17 cellular contexts compared by ENCODE assay signal in the genomic region with DNA sequence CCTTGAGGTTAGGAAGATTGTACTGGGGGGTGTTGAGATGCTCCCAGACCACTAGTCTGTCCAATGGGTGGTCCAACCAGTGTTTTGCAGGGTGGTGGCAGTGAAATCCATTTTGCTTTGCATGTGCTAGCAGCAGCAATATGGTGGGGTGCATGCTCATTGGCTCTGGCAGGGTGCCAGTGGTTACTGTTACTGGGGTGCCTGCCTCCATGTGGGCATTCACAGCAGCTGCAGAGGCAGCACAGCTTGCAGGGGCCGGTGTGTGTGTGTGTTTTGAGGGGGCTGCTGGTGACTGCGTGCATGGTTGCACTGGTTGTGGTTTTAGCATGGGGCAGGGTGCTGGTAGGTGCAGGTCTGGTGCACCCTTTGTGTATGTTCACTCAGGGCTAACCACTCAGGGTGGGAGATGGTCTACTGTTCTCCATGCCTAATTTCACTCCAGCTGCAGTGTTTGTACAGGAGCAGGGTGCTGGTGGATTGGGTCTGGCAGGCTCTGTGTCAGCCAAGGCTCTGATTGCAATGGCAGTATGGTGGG.
DNase-seq lines count a peak whose midpoint lies in the region; ATAC-seq and TF ChIP-seq lines count a peak whose summit lies in the region.
"Had no signal": no experiment of that assay in that cellular context is flagged by ENCODE, and none has a peak within 500 bp of the region (broad histone marks: within the 10 kb centered on the region; RNA-seq: fewer than 3 reads in every experiment).

No MANE protein-coding gene starts in this region.

- H3K4me1 ChIP-seq in BLaER1 (peaks cover 8% of the 10 kb centered on the region; the same call in 1 of the 2 replicates), upper lobe of left lung (no peaks in the 10 kb centered on the region)

- no peaks in the 10 kb centered on the region for H3K27me3 Mint-ChIP-seq in mesothelial cell of epicardium (ENCODE audit: low read depth)
- H3K27me3 Mint-ChIP-seq: CD4-positive, alpha-beta T cell had no signal

- peaks cover 43% of the 10 kb centered on the region for H3K9me3 Mint-ChIP-seq in mesothelial cell of epicardium

- H3K9ac ChIP-seq in BLaER1, result no peak overlapping the region

- TF ChIP-seq POLR2A in erythroblast (IDR thresholded peaks at IDR 0.05; ENCODE audit: low read length), result no peak
- TF ChIP-seq POLR2A in upper lobe of left lung (IDR thresholded peaks at IDR 0.05), result no peak

- DNase-seq in NAMALWA (ENCODE audit: low spot score) (peak; percentile 9), erythroblast (lab: John Stamatoyannopoulos, UW) (peak; percentile 2 to 5), upper lobe of left lung (peak in 1 of 2 donors; percentile 23), mesothelial cell of epicardium (ENCODE audit: low spot score in 2 of 2, unreplicated experiment in 2 of 2) (no peak), NCI-H226 (no peak)
- DNase-seq in activated CD8-positive, alpha-beta memory T cell treated with anti-CD3 and anti-CD28 coated beads, Interleukin-2, amount 50 U/mL, for 4 hours, result no peak
- DNase-seq: ACHN; C1 segment of cervical spinal cord; Calu3; CD4-positive, alpha-beta T cell; DMS153; DND-41; GDM1; GOT3; H9 had no signal

- no peak overlapping the region for H3K4me3 ChIP-seq in BLaER1
- H3K4me3 ChIP-seq in upper lobe of left lung, result no peak overlapping the region

- TF ChIP-seq EP300 in upper lobe of left lung (IDR thresholded peaks at IDR 0.05), result no peak

- H4K20me1 ChIP-seq in BLaER1, result no peaks in the 10 kb centered on the region

- H3K27me3 ChIP-seq in BLaER1 (no peaks in the 10 kb centered on the region), upper lobe of left lung (no peaks in the 10 kb centered on the region)

- WGBS in upper lobe of left lung, 2 donors, result 83 to 100% methylated on average over 1 to 2 of the region's 2 CpGs

- H3K4me2 ChIP-seq in BLaER1, result 0 out of 2 replicates have a peak overlapping the region, but pooled peaks have one; percentile 14

- H3K36me3 ChIP-seq in BLaER1, result no peaks in the 10 kb centered on the region
- H3K36me3 ChIP-seq in upper lobe of left lung, result no peaks in the 10 kb centered on the region

- H3K9me3 ChIP-seq in BLaER1, result peaks cover 18% of the 10 kb centered on the region
- peaks cover 0 to 17% (median 4%) of the 10 kb centered on the region in 4 donors for H3K9me3 ChIP-seq in upper lobe of left lung

- H3K27ac ChIP-seq in BLaER1, result no peak overlapping the region
- H3K27ac ChIP-seq in upper lobe of left lung, result no peak overlapping the region

- no peaks in the 10 kb centered on the region for H3K4me1 Mint-ChIP-seq in mesothelial cell of epicardium
- H3K4me1 Mint-ChIP-seq: H9 had no signal

- peaks cover 2% of the 10 kb centered on the region for H3K36me3 Mint-ChIP-seq in mesothelial cell of epicardium
- H3K36me3 Mint-ChIP-seq: IgD-negative memory B cell had no signal

- TF ChIP-seq CTCF in upper lobe of left lung (IDR thresholded peaks at IDR 0.05) (no peak), mesothelial cell of epicardium (IDR thresholded peaks at IDR 0.05; ENCODE audit: unreplicated experiment) (no peak)

- no peak overlapping the region for H3K27ac Mint-ChIP-seq in mesothelial cell of epicardium
- H3K27ac Mint-ChIP-seq: CD4-positive, alpha-beta T cell had no signal

- peak; percentile 28 to 57 for ATAC-seq in upper lobe of left lung (ENCODE audit: low FRiP score in 2 of 2)

- no peak overlapping the region for H3K4me3 Mint-ChIP-seq in mesothelial cell of epicardium
- H3K4me3 Mint-ChIP-seq: CD4-positive, alpha-beta T cell; H9; IgD-negative memory B cell had no signal

Comparison
In these comparisons a context has a peak if more than half of its experiments do, and no peak if none do; other contexts are left out.
1. DNase-seq: peak in NAMALWA (single experiment) and erythroblast (2 of 2); none in mesothelial cell of epicardium (0 of 2), activated CD8-positive, alpha-beta memory T cell treated with anti-CD3 and anti-CD28 coated beads, Interleukin-2, amount 50 U/mL, for 4 hours (single experiment) and NCI-H226 (single experiment).